Comparison of ENCODE assay signal across 1 cellular context in genomic region chr21:41374867-41375533, GRCh38.
TF ChIP-seq lines count a peak whose summit lies in the region.

No MANE protein-coding gene starts in this region.

TF ChIP-seq in GM12878, 131 proteins besides CTCF, POLR2A, EP300 and RAD21:
- TF ChIP-seq KDM1A (IDR thresholded peaks at IDR 0.05; ENCODE audit: borderline replicate concordance) (no peak), NR2C1 (IDR thresholded peaks at IDR 0.05) (no peak), PML (IDR thresholded peaks at IDR 0.05; ENCODE audit: low read length) (no peak), SMARCA5 (IDR thresholded peaks at IDR 0.05) (no peak), REST (IDR thresholded peaks at IDR 0.05; ENCODE audit: low read depth, low read length) (no peak)
TF ChIP-seq in GM12878: peak in this region for 0.
